27 cellular contexts compared by ENCODE assay signal in the genomic region with DNA sequence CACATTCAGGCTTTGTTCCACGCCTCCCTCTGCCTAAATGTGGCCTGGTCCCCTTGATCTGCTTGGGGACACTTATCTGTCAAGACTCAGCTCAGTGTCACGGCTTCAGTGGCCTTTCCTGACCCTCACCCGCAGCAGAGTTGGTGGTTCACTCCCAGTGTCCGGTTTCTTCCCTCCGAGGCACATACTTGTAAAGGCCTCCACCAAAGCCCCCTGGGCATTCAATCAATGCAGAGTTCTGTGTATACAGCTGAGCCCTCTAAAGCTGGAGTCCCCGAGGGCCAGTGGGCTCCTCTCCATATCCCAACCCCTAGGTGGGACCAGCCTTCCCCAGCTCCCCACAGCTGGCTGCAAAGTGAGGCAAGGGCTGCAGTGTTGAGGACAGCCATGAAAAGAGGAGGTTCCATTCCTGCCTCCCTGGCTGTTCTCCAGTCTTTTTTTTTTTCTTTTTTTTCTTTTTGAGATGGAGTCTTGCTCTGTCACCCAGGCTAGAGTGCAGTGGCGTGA.
"Had no signal": no experiment of that assay in that cellular context is flagged by ENCODE, and none has a peak within 500 bp of the region (broad histone marks: within the 10 kb centered on the region; RNA-seq: fewer than 3 reads in every experiment).

No MANE protein-coding gene starts in this region.

- ATAC-seq: activated CD4-positive, CD25-positive, alpha-beta regulatory T cell treated with anti-CD3 and anti-CD28 coated beads, Interleukin-2, amount 50 U/mL, for 24 hours; activated CD8-positive, alpha-beta T cell treated with anti-CD3 and anti-CD28 coated beads for 36 hours; activated T-cell treated with anti-CD3 and anti-CD28 coated beads, Interleukin-2, amount 50 U/mL, for 4 hours; activated T-helper 17 cell treated with anti-CD3 and anti-CD28 coated beads, Interleukin-2, amount 50 U/mL, for 72 hours; effector memory CD8-positive, alpha-beta T cell; foreskin keratinocyte; gastrocnemius medialis; T-helper 17 cell had no signal

- H3K27ac ChIP-seq: brain microvascular endothelial cell, coronary artery, dorsolateral prefrontal cortex, esophagus muscularis mucosa, foreskin keratinocyte, gastrocnemius medialis, WERI-Rb-1 had no signal

- H3K36me3 ChIP-seq: brain microvascular endothelial cell, esophagus muscularis mucosa, gastrocnemius medialis, WERI-Rb-1 had no signal

- DNase-seq: activated B cell treated with CpG ODN at 0.5 μM for 24 hours; activated CD4-positive, alpha-beta T cell treated with anti-CD3 and anti-CD28 coated beads for 48 hours; activated CD4-positive, alpha-beta T cell treated with anti-CD3 and anti-CD28 coated beads, Interleukin-2, amount 50 U/mL, for 1 hour; activated CD4-positive, alpha-beta T cell treated with anti-CD3 and anti-CD28 coated beads, Interleukin-2, amount 50 U/mL, for 48 hours; activated CD8-positive, alpha-beta memory T cell treated with anti-CD3 and anti-CD28 coated beads for 24 hours; activated CD8-positive, alpha-beta T cell treated with anti-CD3 and anti-CD28 coated beads for 36 hours; activated gamma-delta T cell; activated naive CD4-positive, alpha-beta T cell treated with anti-CD3 and anti-CD28 coated beads, Interleukin-2, amount 50 U/mL, for 16 hours; activated naive CD4-positive, alpha-beta T cell treated with Interleukin-2 at 50 U/mL for 16 hours; activated T-cell treated with anti-CD3 and anti-CD28 coated beads, Interleukin-2, amount 50 U/mL, for 4 hours; amniotic stem cell; anterior cingulate cortex; brain microvascular endothelial cell; dorsolateral prefrontal cortex; effector CD4-positive, alpha-beta T cell; effector memory CD8-positive, alpha-beta T cell; erythroblast; foreskin keratinocyte; gastrocnemius medialis; T-helper 1 cell; T-helper 17 cell; T1000; WERI-Rb-1 had no signal

- H3K4me3 ChIP-seq: coronary artery, dorsolateral prefrontal cortex, esophagus muscularis mucosa, gastrocnemius medialis had no signal

- H3K4me1 ChIP-seq: esophagus muscularis mucosa, foreskin keratinocyte had no signal

- H3K27me3 ChIP-seq: brain microvascular endothelial cell, dorsolateral prefrontal cortex, esophagus muscularis mucosa, foreskin keratinocyte, gastrocnemius medialis had no signal

- H3K9me3 ChIP-seq: esophagus muscularis mucosa, gastrocnemius medialis had no signal
